In the genomic region with DNA sequence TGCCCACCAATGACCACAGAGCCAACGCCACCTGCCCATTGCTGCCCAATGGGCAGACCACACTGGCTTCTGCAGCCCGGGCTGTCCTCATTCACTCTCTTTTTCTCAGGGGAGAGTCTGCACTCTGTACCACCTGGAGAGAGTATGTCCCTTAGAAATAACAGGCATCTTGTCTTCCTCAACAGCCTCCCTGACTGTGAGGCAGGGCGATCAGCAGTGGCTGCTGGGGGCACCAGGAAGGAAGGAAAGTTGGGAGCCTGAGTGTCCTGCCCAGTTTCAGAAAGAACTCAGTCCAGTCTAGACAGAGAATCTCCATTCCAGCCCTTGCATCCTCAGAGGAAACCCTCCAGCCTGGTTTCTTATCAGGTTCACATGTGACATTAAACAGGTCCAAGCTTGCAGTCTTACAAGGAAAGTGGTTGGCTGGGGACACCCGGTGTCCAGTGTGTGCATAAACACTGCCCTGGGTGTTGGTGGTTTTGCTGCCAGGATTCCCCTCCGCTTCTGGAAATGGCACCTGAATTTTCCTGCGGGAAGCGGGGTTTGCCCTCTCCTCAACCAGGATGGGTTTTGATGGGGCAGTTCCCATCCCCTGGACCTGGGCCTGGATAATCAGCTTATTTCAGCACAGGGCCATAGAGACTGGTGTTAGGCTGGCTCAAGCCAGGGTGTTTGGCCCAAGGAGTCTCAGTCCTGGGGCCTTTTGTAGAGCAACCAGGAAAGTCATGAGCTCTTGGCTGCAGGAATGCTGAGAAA, we compare ENCODE assay signal across 8 cellular contexts. TPM values are rescaled to one million over a fixed set of nuclear protein-coding genes. Genes with fewer than 3 reads are reported as not detected.
DNase-seq lines count a peak whose midpoint lies in the region; ATAC-seq and TF ChIP-seq lines count a peak whose summit lies in the region.

No MANE protein-coding gene starts in this region.

- no peaks in the 10 kb centered on the region for H3K36me3 Mint-ChIP-seq in stimulated activated naive B cell treated with anti-CD40 and anti-IgM and Interleukin-4, amounts not matched to agents 10 μg/mL and 1 μg/mL and 100 μg/mL, for 72 hours

- no peak overlapping the region for H3K4me3 ChIP-seq in fibroblast of villous mesenchyme (ENCODE audit: low read depth, low read length)

- H3K27ac Mint-ChIP-seq in stimulated activated naive B cell treated with anti-CD40 and anti-IgM and Interleukin-4, amounts not matched to agents 10 μg/mL and 1 μg/mL and 100 μg/mL, for 72 hours = no peak overlapping the region

- H3K9me3 Mint-ChIP-seq in stimulated activated naive B cell treated with anti-CD40 and anti-IgM and Interleukin-4, amounts not matched to agents 10 μg/mL and 1 μg/mL and 100 μg/mL, for 72 hours = peaks cover 0 to 6% of the 10 kb centered on the region in 2 donors

- peak; percentile 63 for ATAC-seq in GM19351 (IDR thresholded peaks at IDR 0.05; ENCODE audit: unreplicated experiment)
- ATAC-seq in omental fat pad (ENCODE audit: low FRiP score) = peak; percentile 26
- ATAC-seq in HG03457 (IDR thresholded peaks at IDR 0.05; ENCODE audit: unreplicated experiment) = no peak
- ATAC-seq in GM18858 (IDR thresholded peaks at IDR 0.05; ENCODE audit: unreplicated experiment) = no peak
- no peak for ATAC-seq in stimulated activated naive B cell treated with anti-CD40 and anti-IgM and Interleukin-4, amounts not matched to agents 10 μg/mL and 1 μg/mL and 100 μg/mL, for 72 hours (replicated peaks)

- peak; percentile 45 for DNase-seq in 8988T
- DNase-seq in RWPE1 (ENCODE audit: low spot score) = peak; percentile 31
- DNase-seq in fibroblast of villous mesenchyme (ENCODE audit: low read depth) = peak; percentile 94
- no peak for DNase-seq in omental fat pad (ENCODE audit: low spot score)
- DNase-seq in stimulated activated naive B cell treated with anti-CD40 and anti-IgM and Interleukin-4, amounts not matched to agents 10 μg/mL and 1 μg/mL and 100 μg/mL, for 72 hours = no peak

- H3K27me3 Mint-ChIP-seq in stimulated activated naive B cell treated with anti-CD40 and anti-IgM and Interleukin-4, amounts not matched to agents 10 μg/mL and 1 μg/mL and 100 μg/mL, for 72 hours = peaks cover 5 to 18% of the 10 kb centered on the region in 2 donors

- H3K4me1 Mint-ChIP-seq in stimulated activated naive B cell treated with anti-CD40 and anti-IgM and Interleukin-4, amounts not matched to agents 10 μg/mL and 1 μg/mL and 100 μg/mL, for 72 hours = no peaks in the 10 kb centered on the region

- CTCF ChIA-PET in RWPE1 (lab: Yijun Ruan, JAX) = interaction anchor here (0.5 to 1.2 kb wide), 4 partner anchors 11 to 643 kb away, joined by 3 to 4 read pairs (median 4); no protein-coding TSS in a partner anchor

- no peak overlapping the region for H3K4me3 Mint-ChIP-seq in stimulated activated naive B cell treated with anti-CD40 and anti-IgM and Interleukin-4, amounts not matched to agents 10 μg/mL and 1 μg/mL and 100 μg/mL, for 72 hours

- H3K27ac ChIP-seq in RWPE1 = peak overlapping the region; percentile 19; the same call in 1 of the 2 replicates

- TF ChIP-seq CTCF in RWPE1 (conservative IDR thresholded peaks at IDR 0.05; ENCODE audit: low read depth) = peak; percentile 27
- TF ChIP-seq CTCF in fibroblast of villous mesenchyme (IDR thresholded peaks at IDR 0.05; ENCODE audit: insufficient read depth, low read depth, low read length) = peak; percentile 83
- peak in 1 of 3 donors; percentile 22 for TF ChIP-seq CTCF in omental fat pad (IDR thresholded peaks at IDR 0.05)

- POLR2A ChIA-PET in RWPE1 (lab: Yijun Ruan, JAX; ENCODE audit: low non-redundant PET) = no interaction called here

RNA-seq across cellular contexts. Expression of a gene that starts 37.1 kb away (rescaled TPM):
- total RNA-seq in fibroblast of villous mesenchyme (0.32 TPM in 1 of 2 replicates, not detected in the other), omental fat pad (1 to 10 TPM in 1 of 4 donors, under 1 TPM in 1, not detected in 2; 0.50 to 1.9 TPM)

Comparison
In these comparisons a context has a peak if more than half of its experiments do, and no peak if none do; other contexts are left out.
1. DNase-seq: peak in 8988T (single experiment), RWPE1 (single experiment) and fibroblast of villous mesenchyme (single experiment); none in omental fat pad (single experiment) and stimulated activated naive B cell treated with anti-CD40 and anti-IgM and Interleukin-4, amounts not matched to agents 10 μg/mL and 1 μg/mL and 100 μg/mL, for 72 hours (single experiment).
2. ATAC-seq: peak in GM19351 (single experiment) and omental fat pad (single experiment); none in HG03457 (single experiment), GM18858 (single experiment) and stimulated activated naive B cell treated with anti-CD40 and anti-IgM and Interleukin-4, amounts not matched to agents 10 μg/mL and 1 μg/mL and 100 μg/mL, for 72 hours (0 of 2).